ENCODE assay signal across 19 cellular contexts in the genomic region with DNA sequence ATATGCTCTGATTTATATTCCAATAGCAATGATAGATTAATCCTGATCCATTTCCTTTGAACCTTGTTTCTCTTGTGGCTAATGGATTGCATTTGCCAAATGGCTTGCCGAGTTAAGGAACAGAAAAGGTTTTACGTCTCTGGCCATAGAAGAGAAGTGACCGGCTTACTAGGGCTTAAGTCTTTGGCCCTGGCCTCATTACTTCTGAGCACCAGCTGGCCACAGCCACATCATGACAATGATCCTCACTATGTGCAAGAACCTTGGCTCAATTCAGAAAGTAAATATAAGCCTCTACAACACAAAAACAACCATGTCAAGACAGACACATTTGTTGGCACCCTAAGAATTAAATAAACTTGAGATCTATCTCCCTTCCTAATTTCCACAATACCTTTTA. TPM values are rescaled to one million over a fixed set of nuclear protein-coding genes. Genes with fewer than 3 reads are reported as not detected.
DNase-seq lines count a peak whose midpoint lies in the region; ATAC-seq and TF ChIP-seq lines count a peak whose summit lies in the region.
"Had no signal": no experiment of that assay in that cellular context is flagged by ENCODE, and none has a peak within 500 bp of the region (broad histone marks: within the 10 kb centered on the region; RNA-seq: fewer than 3 reads in every experiment).

No MANE protein-coding gene starts in this region.

- no peak for TF ChIP-seq CTCF in cardiac muscle cell (IDR thresholded peaks at IDR 0.05; ENCODE audit: low read depth, low read length)
- no peak for TF ChIP-seq CTCF in endodermal cell (conservative IDR thresholded peaks at IDR 0.05)
- TF ChIP-seq CTCF in neural progenitor cell (IDR thresholded peaks at IDR 0.05) = no peak
- no peak for TF ChIP-seq CTCF in uterus (IDR thresholded peaks at IDR 0.05)

- peaks cover 100% of the 10 kb centered on the region for H4K20me1 ChIP-seq in neural progenitor cell (ENCODE audit: low read depth)

- peak overlapping the region; percentile 85 for H3K27ac Mint-ChIP-seq in endodermal cell
- H3K27ac Mint-ChIP-seq in neural progenitor cell = no peak overlapping the region
- H3K27ac Mint-ChIP-seq: CD8-positive, alpha-beta T cell had no signal

- WGBS in endodermal cell (ENCODE audit: insufficient coverage in 1 of 2, insufficient read length in 1 of 2), 2 experiments = 88 to 95% methylated on average over 3 of the region's 3 CpGs

- H3K27me3 ChIP-seq in cardiac muscle cell (no peaks in the 10 kb centered on the region), endodermal cell (ENCODE audit: control insufficient read depth, insufficient read depth, low read length, poor library complexity, severe bottlenecking) (no peaks in the 10 kb centered on the region), neural progenitor cell (no peaks in the 10 kb centered on the region), uterus (no peaks in the 10 kb centered on the region)
- H3K27me3 ChIP-seq: Peyer's patch had no signal

- TF ChIP-seq POLR2A in uterus (IDR thresholded peaks at IDR 0.05) = no peak

- H3K4me3 Mint-ChIP-seq in endodermal cell (peak overlapping the region; percentile 17), neural progenitor cell (no peak overlapping the region)
- H3K4me3 Mint-ChIP-seq: CD8-positive, alpha-beta T cell had no signal

- no peaks in the 10 kb centered on the region for H3K9me3 Mint-ChIP-seq in endodermal cell
- H3K9me3 Mint-ChIP-seq in neural progenitor cell = peaks cover 6% of the 10 kb centered on the region
- H3K9me3 Mint-ChIP-seq: CD8-positive, alpha-beta T cell had no signal

- no peak for ATAC-seq in Right ventricle myocardium superior (ENCODE audit: poor library complexity)
- no peak for ATAC-seq in esophagus mucosa
- no peak for ATAC-seq in Right ventricle myocardium inferior
- ATAC-seq: CD8-positive, alpha-beta T cell; HepG2 had no signal

- H3K36me3 ChIP-seq in cardiac muscle cell (no peaks in the 10 kb centered on the region), endodermal cell (ENCODE audit: control insufficient read depth, insufficient read depth, low read length) (peaks cover 60% of the 10 kb centered on the region), neural progenitor cell (peaks cover 10% of the 10 kb centered on the region), uterus (no peaks in the 10 kb centered on the region)
- H3K36me3 ChIP-seq: Peyer's patch had no signal

- intact Hi-C loops in Right ventricle myocardium superior (cut with DNase I) (no loop called here), uterus (cut with DNase I; ENCODE audit: low total_unique reads) (no loop called here), posterior cingulate gyrus (cut with DNase I) (no loop called here), Right ventricle myocardium inferior (cut with DNase I) (no loop called here)

- no peak overlapping the region for H2AFZ ChIP-seq in neural progenitor cell (replicated peaks)

- H3K27me3 Mint-ChIP-seq in endodermal cell (ENCODE audit: insufficient read depth) (no peaks in the 10 kb centered on the region), neural progenitor cell (ENCODE audit: insufficient read depth, low read depth) (no peaks in the 10 kb centered on the region)

- H3F3A ChIP-seq in neural progenitor cell (ENCODE audit: low read depth) = peaks cover 41% of the 10 kb centered on the region

- H3K27ac ChIP-seq in cardiac muscle cell (peak overlapping the region; percentile 87), endodermal cell (ENCODE audit: low read depth, low read length) (no peak overlapping the region), neural progenitor cell (no peak overlapping the region), uterus (peak overlapping the region in 1 of 2 donors; percentile 76)
- H3K27ac ChIP-seq: 22Rv1, Peyer's patch had no signal

- H3K9ac ChIP-seq in endodermal cell (ENCODE audit: extremely low read depth, low read length, poor library complexity, severe bottlenecking) (no peak overlapping the region), neural progenitor cell (no peak overlapping the region)

- no peaks in the 10 kb centered on the region for H3K9me3 ChIP-seq in cardiac muscle cell (ENCODE audit: low read depth)
- H3K9me3 ChIP-seq in endodermal cell (ENCODE audit: control insufficient read depth, low read length) = no peaks in the 10 kb centered on the region
- H3K9me3 ChIP-seq in neural progenitor cell (ENCODE audit: low read depth) = no peaks in the 10 kb centered on the region
- no peaks in the 10 kb centered on the region for H3K9me3 ChIP-seq in uterus
- H3K9me3 ChIP-seq: Peyer's patch had no signal

- peak overlapping the region; percentile 60 for H3K4me2 ChIP-seq in neural progenitor cell

- H3K4me3 ChIP-seq in cardiac muscle cell (no peak overlapping the region), endodermal cell (ENCODE audit: low read length) (peak overlapping the region; percentile 5), neural progenitor cell (no peak overlapping the region), uterus (no peak overlapping the region)
- H3K4me3 ChIP-seq: Peyer's patch had no signal

- H3K4me1 Mint-ChIP-seq in endodermal cell = peaks cover 82% of the 10 kb centered on the region
- peaks cover 80% of the 10 kb centered on the region for H3K4me1 Mint-ChIP-seq in neural progenitor cell

- DNase-seq in cardiac muscle cell (ENCODE audit: low read depth in 1 of 2, low spot score in 1 of 2) (no peak), Right ventricle myocardium superior (no peak), endodermal cell (no peak), neural progenitor cell (ENCODE audit: low spot score) (no peak), uterus (no peak), posterior cingulate gyrus (no peak), Right ventricle myocardium inferior (ENCODE audit: missing footprints) (no peak)
- DNase-seq: CD8-positive, alpha-beta T cell; Karpas-422; MM.1S; NCI-H1105 treated with DMSO at 0.1 percent for 48 hours; NCI-H187; NCI-H446 treated with DMSO at 0.1 percent for 48 hours; NCI-H748 treated with DMSO at 0.1 percent for 48 hours; Peyer's patch; SIG-M5 had no signal

- H3K36me3 Mint-ChIP-seq in endodermal cell (ENCODE audit: low read depth) = peaks cover 44% of the 10 kb centered on the region
- H3K36me3 Mint-ChIP-seq in neural progenitor cell = peaks cover 45% of the 10 kb centered on the region
- H3K36me3 Mint-ChIP-seq: CD8-positive, alpha-beta T cell had no signal

- H3K79me2 ChIP-seq in neural progenitor cell (ENCODE audit: low read depth) = peaks cover 100% of the 10 kb centered on the region

- peaks cover 88% of the 10 kb centered on the region for H3K4me1 ChIP-seq in cardiac muscle cell (ENCODE audit: low read depth)
- peaks cover 28% of the 10 kb centered on the region for H3K4me1 ChIP-seq in endodermal cell (ENCODE audit: control insufficient read depth, insufficient read depth, low read length)
- peaks cover 84% of the 10 kb centered on the region for H3K4me1 ChIP-seq in neural progenitor cell
- peaks cover 0 to 13% of the 10 kb centered on the region in 2 donors for H3K4me1 ChIP-seq in uterus

RNA-seq across cellular contexts. Expression of gene ZNF608, which starts 46.1 kb away (rescaled TPM):
- total RNA-seq in cardiac muscle cell (75.0 and 115 TPM in 2 replicates), Right ventricle myocardium superior (8.6 TPM), endodermal cell (100 to 1,000 TPM; 138 to 140 TPM), neural progenitor cell (ENCODE audit: low replicate concordance) (168 and 213 TPM in 2 replicates), esophagus mucosa (6.7 TPM), uterus (1,000 to 10,000 TPM in 1 of 4 donors, 10 to 100 TPM in 3; 11.1 to 1,086 (median 59.0) TPM), Right ventricle myocardium inferior (9.3 TPM)
- 39.9 and 61.3 TPM in 2 replicates for polyA plus RNA-seq in cardiac muscle cell
- polyA plus RNA-seq in endodermal cell (2013, experiment 1 of 2) = 85.1 TPM
- 84.0 TPM for polyA plus RNA-seq in endodermal cell (2013, experiment 2 of 2)
